1 cellular context compared by ENCODE assay signal in genomic region chr1:154998818-154999650, GRCh38.
TF ChIP-seq lines count a peak whose summit lies in the region.

No MANE protein-coding gene starts in this region.

TF ChIP-seq in HEK293, 187 proteins besides CTCF, POLR2A, EP300 and RAD21:
- TF ChIP-seq KLF17 (tag by site-specific recombination; IDR thresholded peaks at IDR 0.05) (0 out of 2 replicates have a peak, but pooled peaks have one; percentile 15), ZEB2 (tag by site-specific recombination; IDR thresholded peaks at IDR 0.05) (0 out of 2 replicates have a peak, but pooled peaks have one; percentile 55), ZBTB10 (tag by site-specific recombination; IDR thresholded peaks at IDR 0.05) (peak; percentile 66), KLF8 (tag by site-specific recombination; IDR thresholded peaks at IDR 0.05) (peak; percentile 36), ZSCAN18 (tag by site-specific recombination; IDR thresholded peaks at IDR 0.05) (no peak), PRDM4 (tag by site-specific recombination; IDR thresholded peaks at IDR 0.05) (peak; percentile 89), PRDM10 (tag by site-specific recombination; IDR thresholded peaks at IDR 0.05) (0 out of 2 replicates have a peak, but pooled peaks have one; percentile 17), ZNF26 (tag by site-specific recombination; IDR thresholded peaks at IDR 0.05) (no peak), ZNF624 (tag by site-specific recombination; IDR thresholded peaks at IDR 0.05) (0 out of 2 replicates have a peak, but pooled peaks have one; percentile 39), ZNF394 (tag by site-specific recombination; IDR thresholded peaks at IDR 0.05; ENCODE audit: borderline replicate concordance) (peak; percentile 45; the same call in 1 of the 2 replicates), SP3 (tag by site-specific recombination; IDR thresholded peaks at IDR 0.05) (0 out of 2 replicates have a peak, but pooled peaks have one; percentile 16), ZNF660 (tag by site-specific recombination; IDR thresholded peaks at IDR 0.05) (peak; percentile 53; the same call in 1 of the 2 replicates), TCF7L2 (IDR thresholded peaks at IDR 0.05; ENCODE audit: borderline replicate concordance, low read depth, low read length) (peak; percentile 80; the same call in 1 of the 2 replicates), ZFP41 (tag by site-specific recombination; IDR thresholded peaks at IDR 0.05; ENCODE audit: borderline replicate concordance) (no peak), ZNF501 (tag by site-specific recombination; IDR thresholded peaks at IDR 0.05) (peak; percentile 65; the same call in 1 of the 2 replicates), ZNF157 (tag by site-specific recombination; IDR thresholded peaks at IDR 0.05) (no peak), ZNF623 (tag by site-specific recombination; IDR thresholded peaks at IDR 0.05) (no peak), ZNF654 (tag by site-specific recombination; IDR thresholded peaks at IDR 0.05; ENCODE audit: low read depth) (peak; percentile 41), ZNF366 (tag by site-specific recombination; conservative IDR thresholded peaks at IDR 0.05) (peak; percentile 51; the same call in 1 of the 2 replicates), ZNF16 (tag by site-specific recombination; IDR thresholded peaks at IDR 0.05; ENCODE audit: low read depth) (no peak), ZBTB17 (tag by site-specific recombination; IDR thresholded peaks at IDR 0.05) (peak; percentile 76), ZNF677 (tag by site-specific recombination; IDR thresholded peaks at IDR 0.05) (no peak), IKZF3 (tag by site-specific recombination; IDR thresholded peaks at IDR 0.05) (peak; percentile 41), ZIC2 (tag by site-specific recombination; IDR thresholded peaks at IDR 0.05) (0 out of 2 replicates have a peak, but pooled peaks have one; percentile 15), SP7 (tag by site-specific recombination; IDR thresholded peaks at IDR 0.05) (peak; percentile 40; the same call in 1 of the 2 replicates), ZFP37 (tag by site-specific recombination; IDR thresholded peaks at IDR 0.05) (0 out of 2 replicates have a peak, but pooled peaks have one; percentile 42), ZNF600 (tag by site-specific recombination; IDR thresholded peaks at IDR 0.05) (0 out of 2 replicates have a peak, but pooled peaks have one; percentile 12), RBAK (tag by site-specific recombination; IDR thresholded peaks at IDR 0.05) (no peak), GLIS1 (tag by site-specific recombination; IDR thresholded peaks at IDR 0.05) (peak; percentile 51), ZSCAN30 (tag by site-specific recombination; IDR thresholded peaks at IDR 0.05) (0 out of 2 replicates have a peak, but pooled peaks have one; percentile 29), GLIS2 (tag by site-specific recombination; IDR thresholded peaks at IDR 0.05) (peak; percentile 63), ZBTB8A (tag by site-specific recombination; IDR thresholded peaks at IDR 0.05) (peak; percentile 45), ZNF639 (tag by site-specific recombination; IDR thresholded peaks at IDR 0.05) (no peak), ZNF248 (tag by site-specific recombination; IDR thresholded peaks at IDR 0.05) (no peak), ZNF561 (tag by site-specific recombination; IDR thresholded peaks at IDR 0.05; ENCODE audit: borderline replicate concordance) (peak; percentile 41; the same call in 1 of the 2 replicates), PATZ1 (tag by site-specific recombination; IDR thresholded peaks at IDR 0.05) (peak; percentile 84), ZBTB26 (tag by site-specific recombination; optimal IDR thresholded peaks at IDR 0.05) (peak; percentile 19), ZNF2 (tag by site-specific recombination; IDR thresholded peaks at IDR 0.05) (0 out of 2 replicates have a peak, but pooled peaks have one; percentile 47)
